1 cellular context compared by ENCODE assay signal in genomic region chr1:176198413-176198812, GRCh38.
TF ChIP-seq lines count a peak whose summit lies in the region.

No MANE protein-coding gene starts in this region.

TF ChIP-seq in HepG2, 621 proteins besides CTCF, POLR2A, EP300 and RAD21 (continued from another document):
- TF ChIP-seq ZNF503 (CRISPR knock-in tag; IDR thresholded peaks at IDR 0.05) (no peak), HNF4A (CRISPR knock-in tag; IDR thresholded peaks at IDR 0.05) (no peak)
TF ChIP-seq in HepG2: peak in this region for 1.
